Comparison of ENCODE assay signal across 1 cellular context in genomic region chr9:108443278-108443633, GRCh38.
TF ChIP-seq lines count a peak whose summit lies in the region.

No MANE protein-coding gene starts in this region.

TF ChIP-seq in HepG2, 621 proteins besides CTCF, POLR2A, EP300 and RAD21 (continued from another document and continues in another):
- peak; percentile 81 for TF ChIP-seq ARID5B (CRISPR knock-in tag; IDR thresholded peaks at IDR 0.05)
- TF ChIP-seq SOX6 (IDR thresholded peaks at IDR 0.05), result no peak
- TF ChIP-seq SOX6 (CRISPR knock-in tag; IDR thresholded peaks at IDR 0.05), result peak; percentile 50; the same call in 1 of the 2 replicates
- peak; percentile 79 for TF ChIP-seq GATAD2A (CRISPR knock-in tag; IDR thresholded peaks at IDR 0.05)
- peak; percentile 58; the same call in 1 of the 2 replicates for TF ChIP-seq FOXJ3 (CRISPR knock-in tag; IDR thresholded peaks at IDR 0.05; ENCODE audit: borderline replicate concordance)
- TF ChIP-seq ZNF33A (CRISPR knock-in tag; IDR thresholded peaks at IDR 0.05; ENCODE audit: borderline replicate concordance), result no peak
- 0 out of 2 replicates have a peak, but pooled peaks have one; percentile 52 for TF ChIP-seq RCOR2 (CRISPR knock-in tag; IDR thresholded peaks at IDR 0.05)
- TF ChIP-seq FOXO1 (CRISPR knock-in tag; IDR thresholded peaks at IDR 0.05), result peak; percentile 55; the same call in 1 of the 2 replicates
- no peak; the same call in 1 of the 2 replicates for TF ChIP-seq SOX13 (IDR thresholded peaks at IDR 0.05)
- TF ChIP-seq SOX13 (CRISPR knock-in tag; conservative IDR thresholded peaks at IDR 0.05 in 1 of 2, IDR thresholded peaks at IDR 0.05 in 1 of 2), result peak in 1 of 2 experiments; percentile 85; a peak in 2 of 4 replicates
- peak; percentile 55; the same call in 1 of the 2 replicates for TF ChIP-seq SMAD3 (CRISPR knock-in tag; IDR thresholded peaks at IDR 0.05)
- peak; percentile 84 for TF ChIP-seq ONECUT2 (CRISPR knock-in tag; IDR thresholded peaks at IDR 0.05)
- peak; percentile 55 for TF ChIP-seq MED1 (CRISPR knock-in tag; IDR thresholded peaks at IDR 0.05)
- TF ChIP-seq NR2F2 (IDR thresholded peaks at IDR 0.05; ENCODE audit: borderline replicate concordance, low read depth), result peak; percentile 60; the same call in 1 of the 2 replicates
- TF ChIP-seq ZBTB40 (IDR thresholded peaks at IDR 0.05), result no peak
- TF ChIP-seq ZBTB40 (CRISPR knock-in tag; IDR thresholded peaks at IDR 0.05), result no peak
- peak; percentile 97 for TF ChIP-seq HOXD1 (CRISPR knock-in tag; IDR thresholded peaks at IDR 0.05)
- peak; percentile 92 for TF ChIP-seq ISL2 (CRISPR knock-in tag; IDR thresholded peaks at IDR 0.05)
- TF ChIP-seq ARID3A (IDR thresholded peaks at IDR 0.05; ENCODE audit: low read depth, low read length), result peak; percentile 80; the same call in 1 of the 2 replicates
- peak; percentile 69; the same call in 1 of the 2 replicates for TF ChIP-seq MED13 (CRISPR knock-in tag; IDR thresholded peaks at IDR 0.05)
- peak; percentile 80 for TF ChIP-seq CEBPB (IDR thresholded peaks at IDR 0.05; ENCODE audit: borderline replicate concordance, low read depth, low read length)
- peak; percentile 29; the same call in 1 of the 2 replicates for TF ChIP-seq HDAC2 (CRISPR knock-in tag; IDR thresholded peaks at IDR 0.05)
- TF ChIP-seq XBP1 (CRISPR knock-in tag; IDR thresholded peaks at IDR 0.05), result no peak
- no peak for TF ChIP-seq ZNF225 (CRISPR knock-in tag; IDR thresholded peaks at IDR 0.05)
- TF ChIP-seq RXRB (CRISPR knock-in tag; IDR thresholded peaks at IDR 0.05; ENCODE audit: borderline replicate concordance), result peak; percentile 10; the same call in 1 of the 2 replicates
- no peak for TF ChIP-seq FOXP1 (IDR thresholded peaks at IDR 0.05)
- TF ChIP-seq FOXP1 (CRISPR knock-in tag; IDR thresholded peaks at IDR 0.05), result peak; percentile 80; the same call in 1 of the 2 replicates
- TF ChIP-seq TFAP4 (IDR thresholded peaks at IDR 0.05; ENCODE audit: borderline replicate concordance, low read depth), result peak; percentile 36; the same call in 1 of the 2 replicates
- TF ChIP-seq HNF1A (IDR thresholded peaks at IDR 0.05; ENCODE audit: low read depth), result no peak
- peak; percentile 37; the same call in 1 of the 2 replicates for TF ChIP-seq HNF1A (CRISPR knock-in tag; IDR thresholded peaks at IDR 0.05; ENCODE audit: borderline replicate concordance)
- peak; percentile 85 for TF ChIP-seq CREM (IDR thresholded peaks at IDR 0.05)
- no peak for TF ChIP-seq CREM (CRISPR knock-in tag; IDR thresholded peaks at IDR 0.05)
- 0 out of 2 replicates have a peak, but pooled peaks have one; percentile 58 for TF ChIP-seq ZBTB43 (CRISPR knock-in tag; conservative IDR thresholded peaks at IDR 0.05)
- peak; percentile 82 for TF ChIP-seq BCL6 (CRISPR knock-in tag; IDR thresholded peaks at IDR 0.05)
- no peak for TF ChIP-seq ETV5 (CRISPR knock-in tag; IDR thresholded peaks at IDR 0.05; ENCODE audit: borderline replicate concordance)
- peak; percentile 76 for TF ChIP-seq TCF7 (IDR thresholded peaks at IDR 0.05; ENCODE audit: low read depth)
- peak; percentile 80 for TF ChIP-seq TFE3 (CRISPR knock-in tag; IDR thresholded peaks at IDR 0.05)
- peak; percentile 79; the same call in 1 of the 2 replicates for TF ChIP-seq SIX1 (CRISPR knock-in tag; IDR thresholded peaks at IDR 0.05; ENCODE audit: borderline replicate concordance)
